Comparison of ENCODE assay signal across 9 cellular contexts in the genomic region with DNA sequence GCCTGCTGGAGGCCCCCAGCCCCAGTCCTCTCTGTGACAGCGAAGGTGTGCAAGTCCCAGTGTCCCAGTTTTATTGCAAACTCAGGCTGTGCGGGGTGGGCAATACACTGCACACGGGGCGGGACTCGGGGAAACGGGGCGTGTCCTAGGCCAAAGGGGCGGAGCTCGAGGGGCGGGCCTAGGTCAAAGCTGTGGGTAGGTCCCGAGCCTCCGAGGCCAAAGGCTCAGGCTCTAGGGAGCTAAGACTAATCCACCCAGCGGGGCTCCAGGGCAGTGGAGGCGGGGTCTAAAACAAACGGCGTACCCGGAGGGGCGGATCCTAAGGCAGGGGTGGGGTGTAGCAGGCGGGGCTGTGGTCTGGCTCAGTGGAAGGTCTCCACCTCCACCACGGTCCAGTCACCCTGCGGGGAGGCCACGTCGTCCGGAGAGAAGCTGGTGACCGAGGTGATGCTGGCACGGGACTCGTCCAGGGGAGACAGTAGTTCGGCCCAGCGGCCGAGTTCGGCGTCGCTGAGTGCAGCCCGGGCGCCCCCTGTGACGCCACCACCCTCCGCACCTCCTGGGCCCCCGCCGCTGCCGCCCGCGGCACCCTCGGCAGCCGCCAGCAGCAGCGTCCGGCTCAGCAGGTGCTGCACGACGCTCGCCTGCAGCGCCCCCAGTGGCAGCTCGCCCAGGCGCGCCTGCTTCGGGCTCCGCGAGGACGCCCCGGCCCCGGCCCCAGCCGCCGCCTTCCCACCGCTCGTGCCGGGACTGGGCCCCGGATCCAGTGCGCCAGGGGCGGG. TPM values are rescaled to one million over a fixed set of nuclear protein-coding genes. Genes with fewer than 3 reads are reported as not detected.
A peak's percentile ranks its signal among the peaks of the same experiment; 100 is the strongest.
DNase-seq lines count a peak whose midpoint lies in the region; ATAC-seq and TF ChIP-seq lines count a peak whose summit lies in the region.
"Had no signal": no experiment of that assay in that cellular context is flagged by ENCODE, and none has a peak within 500 bp of the region (broad histone marks: within the 10 kb centered on the region; RNA-seq: fewer than 3 reads in every experiment).

No MANE protein-coding gene starts in this region.

- H3K4me3 ChIP-seq in Karpas-422 (ENCODE audit: low read length) (no peak overlapping the region), lower leg skin (ENCODE audit: low read depth, poor library complexity, severe bottlenecking) (no peak overlapping the region)

- peaks cover 17% of the 10 kb centered on the region for H3K27me3 Mint-ChIP-seq in chondrocyte (ENCODE audit: low read depth)

- no peaks in the 10 kb centered on the region for H3K36me3 Mint-ChIP-seq in chondrocyte (ENCODE audit: low read depth)

- H3K27me3 ChIP-seq in Karpas-422 (ENCODE audit: low read length): no peaks in the 10 kb centered on the region

- ATAC-seq in GM21786 (IDR thresholded peaks at IDR 0.05; ENCODE audit: unreplicated experiment) (peak; percentile 44), HG03457 (IDR thresholded peaks at IDR 0.05; ENCODE audit: unreplicated experiment) (no peak)

- intact Hi-C loops in lower leg skin (cut with DNase I; ENCODE audit: low total_unique reads): no loop called here

- H3K4me3 Mint-ChIP-seq in chondrocyte (ENCODE audit: unreplicated experiment): peak overlapping the region; percentile 66

- no peak overlapping the region for H3K4me2 ChIP-seq in Karpas-422 (ENCODE audit: low read depth, low read length, poor library complexity, severe bottlenecking)

- no peaks in the 10 kb centered on the region for H3K36me3 ChIP-seq in Karpas-422 (ENCODE audit: insufficient read depth, low read length)

- H3K27ac Mint-ChIP-seq in chondrocyte (ENCODE audit: unreplicated experiment): no peak overlapping the region

- TF ChIP-seq POLR2A in lower leg skin (IDR thresholded peaks at IDR 0.05): no peak

- no peak overlapping the region for H2AFZ ChIP-seq in Karpas-422 (ENCODE audit: low read length)

- WGBS in lower leg skin, 2 donors: 1 to 4% methylated on average over 38 to 48 of the region's 67 CpGs

- H3K27ac ChIP-seq in Karpas-422 (ENCODE audit: low read length): no peak overlapping the region

- H3K9me2 ChIP-seq in Karpas-422 (replicated peaks; ENCODE audit: insufficient read depth, low read length): no peaks in the 10 kb centered on the region

- H3K9me3 Mint-ChIP-seq in chondrocyte (ENCODE audit: low read depth): no peaks in the 10 kb centered on the region

- peaks cover 29% of the 10 kb centered on the region for H3K4me1 Mint-ChIP-seq in chondrocyte (ENCODE audit: low read depth)

- H3K9me3 ChIP-seq in Karpas-422 (ENCODE audit: low read length): no peaks in the 10 kb centered on the region

- peak; percentile 92 for DNase-seq in Daoy (ENCODE audit: low read depth)
- DNase-seq in Karpas-422: peak; percentile 83
- DNase-seq in activated CD4-positive, CD25-positive, alpha-beta regulatory T cell treated with anti-CD3 and anti-CD28 coated beads, Interleukin-2, amount 50 U/mL, for 72 hours: peak; percentile 87
- DNase-seq in chondrocyte (ENCODE audit: low spot score): no peak
- peak; percentile 56 to 94 for DNase-seq in lower leg skin (ENCODE audit: low spot score in 2 of 2)
- DNase-seq in stimulated activated CD4-positive, alpha-beta T cell treated with anti-CD3 and anti-CD28 coated beads, TNF-alpha, amount 100 ng/mL, for 1 hour (ENCODE audit: low read depth in 3 of 3, low spot score in 1 of 3): peak; percentile 55 to 72 (median 61)

- H4K20me1 ChIP-seq in Karpas-422 (ENCODE audit: insufficient read depth, low read depth, low read length): no peaks in the 10 kb centered on the region; the same call in 1 of the 2 replicates

- H3K9ac ChIP-seq in Karpas-422 (ENCODE audit: low read length): no peak overlapping the region

- peak; percentile 88 for TF ChIP-seq CTCF in chondrocyte (IDR thresholded peaks at IDR 0.05)
- TF ChIP-seq CTCF in lower leg skin (IDR thresholded peaks at IDR 0.05): no peak

- H3K79me2 ChIP-seq in Karpas-422 (ENCODE audit: low read length): no peaks in the 10 kb centered on the region

- no peaks in the 10 kb centered on the region for H3K4me1 ChIP-seq in Karpas-422 (ENCODE audit: low read length)

RNA-seq across cellular contexts. Expression of a gene that starts 5.3 kb away (rescaled TPM):
- not detected in 2 replicates for total RNA-seq in Daoy (2014; rRNA removed; shearing (Covaris generic))
- not detected in 2 replicates for total RNA-seq in Karpas-422 (2014; rRNA removed; shearing (Covaris generic); ENCODE audit: low replicate concordance)
- 0.22 to 0.80 TPM (median 0.38 TPM) in 3 replicates for total RNA-seq in chondrocyte
- under 1 TPM; 0.72 to 0.93 (median 0.83) TPM for total RNA-seq in lower leg skin
- total RNA-seq: glomerular endothelial cell had no signal

RNA-seq across cellular contexts. Expression of a gene that starts 19.4 kb away (rescaled TPM):
- total RNA-seq in Daoy (2014; rRNA removed; shearing (Covaris generic)): 8.5 and 11.8 TPM in 2 replicates
- not detected in 2 replicates for total RNA-seq in Karpas-422 (2014; rRNA removed; shearing (Covaris generic); ENCODE audit: low replicate concordance)
- total RNA-seq in chondrocyte: 1.9 to 6.9 TPM (median 4.8 TPM) in 3 replicates
- total RNA-seq in lower leg skin: 10 to 100 TPM; 27.3 to 31.8 (median 29.8) TPM

RNA-seq across cellular contexts. Expression of a gene that starts 34.8 kb away (rescaled TPM):
- 8.4 and 8.8 TPM in 2 replicates for total RNA-seq in Daoy (2014; rRNA removed; shearing (Covaris generic))
- total RNA-seq in Karpas-422 (2014; rRNA removed; shearing (Covaris generic); ENCODE audit: low replicate concordance): 10.4 and 14.4 TPM in 2 replicates
- total RNA-seq in chondrocyte: 24.4 to 27.5 TPM (median 25.7 TPM) in 3 replicates
- 10 to 100 TPM; 23.1 to 47.8 (median 30.9) TPM for total RNA-seq in lower leg skin

RNA-seq across cellular contexts. Expression of a gene that starts 38.8 kb away (rescaled TPM):
- total RNA-seq in Daoy (2014; rRNA removed; shearing (Covaris generic)): 9.3 and 11.7 TPM in 2 replicates
- total RNA-seq in Karpas-422 (2014; rRNA removed; shearing (Covaris generic); ENCODE audit: low replicate concordance): 6.0 and 8.9 TPM in 2 replicates
- 27.4 to 30.6 TPM (median 28.4 TPM) in 3 replicates for total RNA-seq in chondrocyte
- total RNA-seq in lower leg skin: 10 to 100 TPM; 16.2 to 23.3 (median 20.0) TPM

RNA-seq across cellular contexts. Expression of a gene that starts 45.8 kb away (rescaled TPM):
- total RNA-seq in Daoy (2014; rRNA removed; shearing (Covaris generic)): 7.1 TPM in 1 of 2 replicates, not detected in the other
- total RNA-seq in Karpas-422 (2014; rRNA removed; shearing (Covaris generic); ENCODE audit: low replicate concordance): not detected in 2 replicates
- total RNA-seq in chondrocyte: 8.1 to 11.6 TPM (median 11.2 TPM) in 3 replicates
- 1 to 10 TPM in 3 of 4 donors, not detected in 1; 1.5 to 3.7 (median 2.1) TPM for total RNA-seq in lower leg skin
